Comparison of ENCODE assay signal across 9 cellular contexts in the genomic region with DNA sequence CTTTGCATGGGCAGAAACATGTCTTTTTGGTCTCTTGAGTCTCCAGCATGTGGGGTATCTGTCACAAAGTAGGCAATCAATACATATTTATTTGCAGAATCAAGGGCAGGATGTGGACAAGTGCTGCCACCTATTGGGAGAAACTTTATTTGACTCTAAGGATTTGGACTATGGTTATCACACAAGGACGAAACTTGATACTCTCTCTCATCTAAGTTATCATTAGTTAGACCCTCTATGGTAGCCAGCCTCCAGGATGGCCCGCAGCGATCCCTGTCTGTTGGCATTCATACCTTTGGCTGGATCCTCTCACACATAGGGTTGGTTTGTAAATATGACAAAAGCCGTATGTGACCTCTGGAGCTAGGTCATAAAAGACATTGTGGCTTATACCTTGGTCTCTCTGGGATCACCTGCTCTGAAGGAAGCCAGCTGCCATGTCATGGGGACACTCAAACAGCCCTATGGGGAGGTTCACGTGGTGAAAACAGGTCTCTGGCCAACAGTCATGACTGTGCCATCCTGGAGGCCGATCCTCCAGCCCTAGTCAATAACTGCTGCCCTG. TPM values are rescaled to one million over a fixed set of nuclear protein-coding genes. Genes with fewer than 3 reads are reported as not detected.
DNase-seq lines count a peak whose midpoint lies in the region; ATAC-seq and TF ChIP-seq lines count a peak whose summit lies in the region.
"Had no signal": no experiment of that assay in that cellular context is flagged by ENCODE, and none has a peak within 500 bp of the region (broad histone marks: within the 10 kb centered on the region; RNA-seq: fewer than 3 reads in every experiment).

No MANE protein-coding gene starts in this region.

- ATAC-seq in CD4-positive, CD25-positive, alpha-beta regulatory T cell (ENCODE audit: low read depth in 2 of 2), result no peak
- ATAC-seq in naive B cell (ENCODE audit: low read depth in 2 of 2) (peak in 1 of 2 donors; percentile 10), upper lobe of left lung (ENCODE audit: low FRiP score in 2 of 2) (peak in 1 of 2 donors; percentile 36), GM18520 (IDR thresholded peaks at IDR 0.05; ENCODE audit: unreplicated experiment) (no peak)

- no peak overlapping the region for H3K27ac ChIP-seq in CD4-positive, CD25-positive, alpha-beta regulatory T cell (ENCODE audit: insufficient read depth, low read length, poor library complexity, severe bottlenecking)
- H3K27ac ChIP-seq in esophagus squamous epithelium (peak overlapping the region; percentile 94 to 99 (median 96)), upper lobe of left lung (peak overlapping the region; percentile 95 to 100 (median 98))

- peak overlapping the region; percentile 91 to 98 (median 95) for H3K4me3 Mint-ChIP-seq in CD4-positive, CD25-positive, alpha-beta regulatory T cell
- peak overlapping the region; percentile 84 to 97 (median 94) for H3K4me3 Mint-ChIP-seq in naive B cell

- whole genome bisulfite sequencing in esophagus squamous epithelium, 2 donors, result 31 to 47% methylated on average over 6 of the region's 6 CpGs
- 40 to 57% methylated on average over 6 of the region's 6 CpGs for WGBS in upper lobe of left lung, 2 donors

- H3K36me3 ChIP-seq in CD4-positive, CD25-positive, alpha-beta regulatory T cell (ENCODE audit: control insufficient read depth, insufficient read depth, low read length), result no peaks in the 10 kb centered on the region
- H3K36me3 ChIP-seq in esophagus squamous epithelium (no peaks in the 10 kb centered on the region), upper lobe of left lung (no peaks in the 10 kb centered on the region)

- no peak for TF ChIP-seq EP300 in upper lobe of left lung (IDR thresholded peaks at IDR 0.05)

- H3K9me3 ChIP-seq in CD4-positive, CD25-positive, alpha-beta regulatory T cell (ENCODE audit: control insufficient read depth in 2 of 2, low read length in 2 of 2), result no peaks in the 10 kb centered on the region
- H3K9me3 ChIP-seq in esophagus squamous epithelium (no peaks in the 10 kb centered on the region), upper lobe of left lung (no peaks in the 10 kb centered on the region)

- intact Hi-C loops in esophagus squamous epithelium (cut with DNase I), result loop anchor here (10.0 kb wide), 2 partner anchors 59 to 499 kb away; partner anchors contain the start of gene RTCB

- peak overlapping the region in 2 of 3 donors; percentile 90 to 96 for H3K27ac Mint-ChIP-seq in CD4-positive, CD25-positive, alpha-beta regulatory T cell
- H3K27ac Mint-ChIP-seq in naive B cell, result peak overlapping the region in 4 of 6 donors; percentile 86 to 95 (median 92)

- H3K27me3 ChIP-seq in CD4-positive, CD25-positive, alpha-beta regulatory T cell (ENCODE audit: control insufficient read depth, insufficient read depth, low read length), result peaks cover 2% of the 10 kb centered on the region
- H3K27me3 ChIP-seq in esophagus squamous epithelium (no peaks in the 10 kb centered on the region), upper lobe of left lung (no peaks in the 10 kb centered on the region)

- peaks cover 42% of the 10 kb centered on the region for H3K4me1 ChIP-seq in CD4-positive, CD25-positive, alpha-beta regulatory T cell (ENCODE audit: control insufficient read depth, insufficient read depth, low read length, poor library complexity, severe bottlenecking)
- peaks cover 9 to 37% (median 15%) of the 10 kb centered on the region in 3 donors for H3K4me1 ChIP-seq in esophagus squamous epithelium
- H3K4me1 ChIP-seq in upper lobe of left lung, result peaks cover 18 to 42% (median 28%) of the 10 kb centered on the region in 4 donors

- peaks cover 14 to 36% (median 24%) of the 10 kb centered on the region in 4 donors for H3K4me1 Mint-ChIP-seq in CD4-positive, CD25-positive, alpha-beta regulatory T cell
- H3K4me1 Mint-ChIP-seq in naive B cell, result peaks cover 16 to 22% (median 17%) of the 10 kb centered on the region in 3 donors

- H3K9me3 Mint-ChIP-seq in CD4-positive, CD25-positive, alpha-beta regulatory T cell, result no peaks in the 10 kb centered on the region
- no peaks in the 10 kb centered on the region for H3K9me3 Mint-ChIP-seq in naive B cell

- H3K4me3 ChIP-seq in CD4-positive, CD25-positive, alpha-beta regulatory T cell (ENCODE audit: low read depth, low read length), result peak overlapping the region; percentile 61
- H3K4me3 ChIP-seq in esophagus squamous epithelium (peak overlapping the region in 2 of 4 donors; percentile 77 to 99), upper lobe of left lung (peak overlapping the region in 2 of 4 donors; percentile 85)

- H3K36me3 Mint-ChIP-seq in CD4-positive, CD25-positive, alpha-beta regulatory T cell, result no peaks in the 10 kb centered on the region
- H3K36me3 Mint-ChIP-seq in naive B cell, result no peaks in the 10 kb centered on the region

- TF ChIP-seq CTCF in esophagus squamous epithelium (IDR thresholded peaks at IDR 0.05) (peak; percentile 41 to 61 (median 53)), upper lobe of left lung (IDR thresholded peaks at IDR 0.05) (peak; percentile 12 to 65 (median 46))

- TF ChIP-seq POLR2A in esophagus squamous epithelium (IDR thresholded peaks at IDR 0.05), result no peak
- TF ChIP-seq POLR2A in upper lobe of left lung (IDR thresholded peaks at IDR 0.05), result no peak

- H3K27me3 Mint-ChIP-seq in CD4-positive, CD25-positive, alpha-beta regulatory T cell, result peaks cover 21% of the 10 kb centered on the region
- H3K27me3 Mint-ChIP-seq in naive B cell, result peaks cover 0 to 8% (median 7%) of the 10 kb centered on the region in 3 donors

- peak; percentile 11 to 77 (median 73) for DNase-seq in CD4-positive, CD25-positive, alpha-beta regulatory T cell
- DNase-seq in HCEC 1CT, result peak; percentile 43
- DNase-seq in NCI-H69 (lab: John Stamatoyannopoulos, UW), result peak; percentile 83
- DNase-seq in activated CD8-positive, alpha-beta memory T cell treated with anti-CD3 and anti-CD28 coated beads, Interleukin-2, amount 50 U/mL, for 4 hours, result peak; percentile 31
- DNase-seq in esophagus squamous epithelium (lab: John Stamatoyannopoulos, UW), result no peak
- DNase-seq in naive B cell, result peak; percentile 60
- DNase-seq in upper lobe of left lung, result no peak

RNA-seq across cellular contexts. Expression of gene FBXO7, which starts 1.1 kb away (rescaled TPM):
- total RNA-seq in CD4-positive, CD25-positive, alpha-beta regulatory T cell, result 133 TPM
- polyA plus RNA-seq in CD4-positive, CD25-positive, alpha-beta regulatory T cell, result 100 to 1,000 TPM; 148 to 180 (median 168) TPM
- total RNA-seq in esophagus squamous epithelium, result 10 to 100 TPM; 31.8 to 67.1 (median 49.6) TPM
- 100 to 1,000 TPM; 141 to 196 (median 160) TPM for polyA plus RNA-seq in naive B cell (ENCODE audit: low read depth in 6 of 6)
- total RNA-seq in upper lobe of left lung, result 100 to 1,000 TPM in 2 of 6 donors, 10 to 100 TPM in 4; 69.9 to 115 (median 85.4) TPM

RNA-seq across cellular contexts. Expression of gene BPIFC, which starts 9.2 kb away (rescaled TPM):
- total RNA-seq in CD4-positive, CD25-positive, alpha-beta regulatory T cell, result not detected
- polyA plus RNA-seq in CD4-positive, CD25-positive, alpha-beta regulatory T cell, result not detected
- total RNA-seq in esophagus squamous epithelium (1 to 10 TPM in 1 of 4 donors, not detected in 3; 1.4 TPM), upper lobe of left lung (not detected)
- polyA plus RNA-seq in naive B cell (ENCODE audit: low read depth in 6 of 6), result not detected
- total RNA-seq: T-helper 1 cell treated with Interleukin-12 subunit alpha and Interleukin-12 subunit beta and Interleukin-4 antibody, amounts not matched to agents 30 ng/mL and 1 ng/mL, for 36 hours had no signal

Comparison
In these comparisons a context has a peak if more than half of its experiments do, and no peak if none do; other contexts are left out.
1. DNase-seq: peak in CD4-positive, CD25-positive, alpha-beta regulatory T cell (3 of 3), HCEC 1CT (single experiment), NCI-H69 (single experiment), activated CD8-positive, alpha-beta memory T cell treated with anti-CD3 and anti-CD28 coated beads, Interleukin-2, amount 50 U/mL, for 4 hours (single experiment) and naive B cell (single experiment); none in esophagus squamous epithelium (single experiment) and upper lobe of left lung (0 of 2).